Comparison of ENCODE assay signal across 1 cellular context in the genomic region with DNA sequence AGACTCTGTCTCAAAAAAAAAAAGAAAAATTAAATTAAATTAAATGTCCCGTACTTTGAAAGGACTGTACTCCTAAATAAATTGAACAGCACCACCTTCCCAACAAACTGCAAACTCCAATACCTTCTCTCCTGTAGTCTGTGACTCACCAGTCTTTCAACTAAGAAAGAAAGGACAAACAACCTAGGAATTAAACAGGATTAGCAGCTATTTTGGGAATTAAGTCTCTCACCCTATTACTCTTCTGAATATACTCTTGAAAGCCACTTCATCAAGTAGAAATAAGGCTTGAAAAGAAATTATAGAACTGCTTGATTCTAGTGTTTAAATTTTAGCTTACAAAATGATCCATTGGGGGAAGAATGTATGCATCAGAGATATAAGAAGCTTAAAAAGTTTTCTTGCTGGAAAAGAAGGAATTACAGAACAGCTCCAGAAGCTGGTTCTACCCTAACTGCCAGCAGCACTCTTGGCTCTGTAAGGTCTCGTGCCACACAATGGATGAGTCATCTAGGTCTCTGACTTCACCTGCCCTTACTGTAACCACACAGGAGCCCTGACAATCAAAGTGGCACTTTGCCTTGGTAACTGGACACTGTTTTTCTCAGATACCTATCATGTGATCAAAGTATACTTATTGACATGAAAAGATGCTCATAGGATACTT.
TF ChIP-seq lines count a peak whose summit lies in the region.

No MANE protein-coding gene starts in this region.

TF ChIP-seq in HEK293, 187 proteins besides CTCF, POLR2A, EP300 and RAD21 (continued from another document):
- TF ChIP-seq, protein P1, sequence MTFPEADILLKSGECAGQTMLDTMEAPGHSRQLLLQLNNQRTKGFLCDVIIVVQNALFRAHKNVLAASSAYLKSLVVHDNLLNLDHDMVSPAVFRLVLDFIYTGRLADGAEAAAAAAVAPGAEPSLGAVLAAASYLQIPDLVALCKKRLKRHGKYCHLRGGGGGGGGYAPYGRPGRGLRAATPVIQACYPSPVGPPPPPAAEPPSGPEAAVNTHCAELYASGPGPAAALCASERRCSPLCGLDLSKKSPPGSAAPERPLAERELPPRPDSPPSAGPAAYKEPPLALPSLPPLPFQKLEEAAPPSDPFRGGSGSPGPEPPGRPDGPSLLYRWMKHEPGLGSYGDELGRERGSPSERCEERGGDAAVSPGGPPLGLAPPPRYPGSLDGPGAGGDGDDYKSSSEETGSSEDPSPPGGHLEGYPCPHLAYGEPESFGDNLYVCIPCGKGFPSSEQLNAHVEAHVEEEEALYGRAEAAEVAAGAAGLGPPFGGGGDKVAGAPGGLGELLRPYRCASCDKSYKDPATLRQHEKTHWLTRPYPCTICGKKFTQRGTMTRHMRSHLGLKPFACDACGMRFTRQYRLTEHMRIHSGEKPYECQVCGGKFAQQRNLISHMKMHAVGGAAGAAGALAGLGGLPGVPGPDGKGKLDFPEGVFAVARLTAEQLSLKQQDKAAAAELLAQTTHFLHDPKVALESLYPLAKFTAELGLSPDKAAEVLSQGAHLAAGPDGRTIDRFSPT (tag by site-specific recombination; IDR thresholded peaks at IDR 0.05), result 0 out of 2 replicates have a peak, but pooled peaks have one; percentile 30
- TF ChIP-seq ZNF10 (tag by site-specific recombination; IDR thresholded peaks at IDR 0.05) (peak; percentile 86), OSR2 (tag by site-specific recombination; IDR thresholded peaks at IDR 0.05) (peak; percentile 90), FEZF1 (tag by site-specific recombination; IDR thresholded peaks at IDR 0.05) (0 out of 2 replicates have a peak, but pooled peaks have one; percentile 22), ZBTB17 (tag by site-specific recombination; IDR thresholded peaks at IDR 0.05) (peak; percentile 89), ZNF366 (tag by site-specific recombination; conservative IDR thresholded peaks at IDR 0.05) (peak; percentile 82), MYNN (tag by site-specific recombination; IDR thresholded peaks at IDR 0.05; ENCODE audit: borderline replicate concordance) (0 out of 2 replicates have a peak, but pooled peaks have one; percentile 18), ZNF394 (tag by site-specific recombination; IDR thresholded peaks at IDR 0.05; ENCODE audit: borderline replicate concordance) (peak; percentile 34; the same call in 1 of the 2 replicates), ZNF629 (tag by site-specific recombination; IDR thresholded peaks at IDR 0.05) (peak; percentile 75), ZNF768 (tag by site-specific recombination; IDR thresholded peaks at IDR 0.05) (no peak), ZNF660 (tag by site-specific recombination; IDR thresholded peaks at IDR 0.05) (0 out of 2 replicates have a peak, but pooled peaks have one; percentile 60), ZNF132 (tag by site-specific recombination; IDR thresholded peaks at IDR 0.05; ENCODE audit: borderline replicate concordance) (no peak)
- TF ChIP-seq, protein P2, sequence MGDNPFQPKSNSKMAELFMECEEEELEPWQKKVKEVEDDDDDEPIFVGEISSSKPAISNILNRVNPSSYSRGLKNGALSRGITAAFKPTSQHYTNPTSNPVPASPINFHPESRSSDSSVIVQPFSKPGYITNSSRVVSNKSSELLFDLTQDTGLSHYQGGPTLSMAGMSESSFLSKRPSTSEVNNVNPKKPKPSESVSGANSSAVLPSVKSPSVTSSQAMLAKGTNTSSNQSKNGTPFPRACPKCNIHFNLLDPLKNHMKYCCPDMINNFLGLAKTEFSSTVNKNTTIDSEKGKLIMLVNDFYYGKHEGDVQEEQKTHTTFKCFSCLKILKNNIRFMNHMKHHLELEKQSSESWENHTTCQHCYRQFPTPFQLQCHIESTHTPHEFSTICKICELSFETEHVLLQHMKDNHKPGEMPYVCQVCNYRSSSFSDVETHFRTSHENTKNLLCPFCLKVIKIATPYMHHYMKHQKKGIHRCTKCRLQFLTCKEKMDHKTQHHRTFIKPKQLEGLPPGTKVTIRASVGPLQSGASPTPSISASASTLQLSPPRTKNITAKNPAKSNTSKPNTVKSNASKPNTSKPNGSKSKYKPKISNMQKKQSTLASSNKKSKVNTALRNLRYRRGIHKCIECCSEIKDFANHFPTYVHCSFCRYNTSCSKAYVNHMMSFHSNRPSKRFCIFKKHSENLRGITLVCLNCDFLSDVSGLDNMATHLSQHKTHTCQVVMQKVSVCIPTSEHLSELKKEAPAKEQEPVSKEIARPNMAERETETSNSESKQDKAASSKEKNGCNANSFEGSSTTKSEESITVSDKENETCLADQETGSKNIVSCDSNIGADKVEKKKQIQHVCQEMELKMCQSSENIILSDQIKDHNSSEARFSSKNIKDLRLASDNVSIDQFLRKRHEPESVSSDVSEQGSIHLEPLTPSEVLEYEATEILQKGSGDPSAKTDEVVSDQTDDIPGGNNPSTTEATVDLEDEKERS (tag by site-specific recombination; IDR thresholded peaks at IDR 0.05), result no peak
- TF ChIP-seq, protein P3, sequence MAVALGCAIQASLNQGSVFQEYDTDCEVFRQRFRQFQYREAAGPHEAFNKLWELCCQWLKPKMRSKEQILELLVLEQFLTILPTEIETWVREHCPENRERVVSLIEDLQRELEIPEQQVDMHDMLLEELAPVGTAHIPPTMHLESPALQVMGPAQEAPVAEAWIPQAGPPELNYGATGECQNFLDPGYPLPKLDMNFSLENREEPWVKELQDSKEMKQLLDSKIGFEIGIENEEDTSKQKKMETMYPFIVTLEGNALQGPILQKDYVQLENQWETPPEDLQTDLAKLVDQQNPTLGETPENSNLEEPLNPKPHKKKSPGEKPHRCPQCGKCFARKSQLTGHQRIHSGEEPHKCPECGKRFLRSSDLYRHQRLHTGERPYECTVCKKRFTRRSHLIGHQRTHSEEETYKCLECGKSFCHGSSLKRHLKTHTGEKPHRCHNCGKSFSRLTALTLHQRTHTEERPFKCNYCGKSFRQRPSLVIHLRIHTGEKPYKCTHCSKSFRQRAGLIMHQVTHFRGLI (tag by site-specific recombination; IDR thresholded peaks at IDR 0.05), result peak; percentile 20; the same call in 1 of the 2 replicates
- TF ChIP-seq, protein P4, sequence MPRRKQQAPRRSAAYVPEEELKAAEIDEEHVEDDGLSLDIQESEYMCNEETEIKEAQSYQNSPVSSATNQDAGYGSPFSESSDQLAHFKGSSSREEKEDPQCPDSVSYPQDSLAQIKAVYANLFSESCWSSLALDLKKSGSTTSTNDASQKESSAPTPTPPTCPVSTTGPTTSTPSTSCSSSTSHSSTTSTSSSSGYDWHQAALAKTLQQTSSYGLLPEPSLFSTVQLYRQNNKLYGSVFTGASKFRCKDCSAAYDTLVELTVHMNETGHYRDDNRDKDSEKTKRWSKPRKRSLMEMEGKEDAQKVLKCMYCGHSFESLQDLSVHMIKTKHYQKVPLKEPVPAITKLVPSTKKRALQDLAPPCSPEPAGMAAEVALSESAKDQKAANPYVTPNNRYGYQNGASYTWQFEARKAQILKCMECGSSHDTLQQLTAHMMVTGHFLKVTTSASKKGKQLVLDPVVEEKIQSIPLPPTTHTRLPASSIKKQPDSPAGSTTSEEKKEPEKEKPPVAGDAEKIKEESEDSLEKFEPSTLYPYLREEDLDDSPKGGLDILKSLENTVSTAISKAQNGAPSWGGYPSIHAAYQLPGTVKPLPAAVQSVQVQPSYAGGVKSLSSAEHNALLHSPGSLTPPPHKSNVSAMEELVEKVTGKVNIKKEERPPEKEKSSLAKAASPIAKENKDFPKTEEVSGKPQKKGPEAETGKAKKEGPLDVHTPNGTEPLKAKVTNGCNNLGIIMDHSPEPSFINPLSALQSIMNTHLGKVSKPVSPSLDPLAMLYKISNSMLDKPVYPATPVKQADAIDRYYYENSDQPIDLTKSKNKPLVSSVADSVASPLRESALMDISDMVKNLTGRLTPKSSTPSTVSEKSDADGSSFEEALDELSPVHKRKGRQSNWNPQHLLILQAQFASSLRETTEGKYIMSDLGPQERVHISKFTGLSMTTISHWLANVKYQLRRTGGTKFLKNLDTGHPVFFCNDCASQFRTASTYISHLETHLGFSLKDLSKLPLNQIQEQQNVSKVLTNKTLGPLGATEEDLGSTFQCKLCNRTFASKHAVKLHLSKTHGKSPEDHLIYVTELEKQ (tag by site-specific recombination; IDR thresholded peaks at IDR 0.05; ENCODE audit: borderline replicate concordance), result peak; percentile 52; the same call in 1 of the 2 replicates
- TF ChIP-seq, protein P5, sequence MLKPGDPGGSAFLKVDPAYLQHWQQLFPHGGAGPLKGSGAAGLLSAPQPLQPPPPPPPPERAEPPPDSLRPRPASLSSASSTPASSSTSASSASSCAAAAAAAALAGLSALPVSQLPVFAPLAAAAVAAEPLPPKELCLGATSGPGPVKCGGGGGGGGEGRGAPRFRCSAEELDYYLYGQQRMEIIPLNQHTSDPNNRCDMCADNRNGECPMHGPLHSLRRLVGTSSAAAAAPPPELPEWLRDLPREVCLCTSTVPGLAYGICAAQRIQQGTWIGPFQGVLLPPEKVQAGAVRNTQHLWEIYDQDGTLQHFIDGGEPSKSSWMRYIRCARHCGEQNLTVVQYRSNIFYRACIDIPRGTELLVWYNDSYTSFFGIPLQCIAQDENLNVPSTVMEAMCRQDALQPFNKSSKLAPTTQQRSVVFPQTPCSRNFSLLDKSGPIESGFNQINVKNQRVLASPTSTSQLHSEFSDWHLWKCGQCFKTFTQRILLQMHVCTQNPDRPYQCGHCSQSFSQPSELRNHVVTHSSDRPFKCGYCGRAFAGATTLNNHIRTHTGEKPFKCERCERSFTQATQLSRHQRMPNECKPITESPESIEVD (tag by site-specific recombination; IDR thresholded peaks at IDR 0.05), result peak; percentile 44; the same call in 1 of the 2 replicates
